1 cellular context compared by ENCODE assay signal in the genomic region with DNA sequence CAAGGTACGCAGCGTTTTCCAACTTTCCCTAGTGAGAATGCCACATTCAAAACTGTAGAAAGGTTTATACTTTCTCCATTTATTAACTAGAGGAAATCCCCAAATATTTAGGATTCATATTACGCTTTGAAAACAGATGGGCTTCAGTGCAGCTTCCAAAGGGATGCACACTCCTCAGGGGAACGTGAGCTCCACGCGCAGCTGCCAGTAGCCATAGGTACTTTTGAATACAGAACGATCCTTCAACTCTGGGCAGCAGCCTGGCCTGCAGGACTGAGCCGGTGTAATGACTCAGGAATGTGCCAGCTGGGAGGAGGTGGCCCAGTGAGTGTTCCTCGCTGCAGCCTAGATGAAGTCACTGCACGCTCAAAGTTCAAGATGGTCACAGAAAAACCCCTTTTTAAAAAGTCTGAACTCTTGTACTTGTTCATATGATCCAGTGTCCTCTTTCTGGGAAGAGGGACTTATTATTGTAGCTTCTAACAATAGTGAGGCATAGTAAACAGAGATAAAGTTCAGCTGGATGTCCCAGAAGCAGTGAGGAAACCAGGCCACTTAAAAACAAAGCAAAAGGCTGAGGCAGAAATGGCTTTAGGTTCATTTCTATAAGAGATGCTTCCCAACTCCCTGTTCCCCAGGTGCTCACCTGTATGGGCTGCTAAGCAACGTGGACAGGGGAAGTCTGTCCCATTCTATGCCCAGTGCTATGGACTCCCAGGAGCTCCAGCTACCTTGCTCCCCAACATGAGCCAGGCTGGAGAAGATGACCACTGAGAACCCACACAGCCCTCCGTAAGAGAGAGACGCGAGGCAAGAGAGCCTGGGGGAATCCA.
TF ChIP-seq lines count a peak whose summit lies in the region.

No MANE protein-coding gene starts in this region.

TF ChIP-seq in HepG2, 621 proteins besides CTCF, POLR2A, EP300 and RAD21 (continued from another document and continues in another):
- TF ChIP-seq KLF11 (CRISPR knock-in tag; IDR thresholded peaks at IDR 0.05) (peak; percentile 84; the same call in 1 of the 2 replicates), ZMYM4 (CRISPR knock-in tag; IDR thresholded peaks at IDR 0.05) (peak; percentile 83), GATAD2A (CRISPR knock-in tag; IDR thresholded peaks at IDR 0.05) (peak; percentile 95), POLR2G (IDR thresholded peaks at IDR 0.05; ENCODE audit: low read depth, low read length) (peak; percentile 50), ZNF124 (CRISPR knock-in tag; IDR thresholded peaks at IDR 0.05) (0 out of 2 replicates have a peak, but pooled peaks have one; percentile 27), MLLT10 (CRISPR knock-in tag; IDR thresholded peaks at IDR 0.05) (no peak), ZZZ3 (CRISPR knock-in tag; IDR thresholded peaks at IDR 0.05; ENCODE audit: borderline replicate concordance) (no peak), ZSCAN9 (CRISPR knock-in tag; IDR thresholded peaks at IDR 0.05; ENCODE audit: borderline replicate concordance) (peak; percentile 92), ZNF7 (CRISPR knock-in tag; IDR thresholded peaks at IDR 0.05) (no peak), HOXD1 (CRISPR knock-in tag; IDR thresholded peaks at IDR 0.05) (no peak), CBX5 (CRISPR knock-in tag; IDR thresholded peaks at IDR 0.05; ENCODE audit: borderline replicate concordance) (peak; percentile 86; the same call in 1 of the 2 replicates), MAZ (IDR thresholded peaks at IDR 0.05; ENCODE audit: borderline replicate concordance, low read depth, low read length) (no peak; the same call in 1 of the 2 replicates), MAZ (CRISPR knock-in tag; IDR thresholded peaks at IDR 0.05; ENCODE audit: low read depth) (no peak), MTA1 (CRISPR knock-in tag; IDR thresholded peaks at IDR 0.05; ENCODE audit: borderline replicate concordance) (peak; percentile 91), SOX6 (IDR thresholded peaks at IDR 0.05) (no peak), SOX6 (CRISPR knock-in tag; IDR thresholded peaks at IDR 0.05) (peak; percentile 99), ISX (CRISPR knock-in tag; conservative IDR thresholded peaks at IDR 0.05) (no peak), NFYB (CRISPR knock-in tag; IDR thresholded peaks at IDR 0.05) (peak; percentile 27; the same call in 1 of the 2 replicates), ZC3H13 (CRISPR knock-in tag; IDR thresholded peaks at IDR 0.05) (no peak), RORA (CRISPR knock-in tag; IDR thresholded peaks at IDR 0.05) (no peak), IRX3 (CRISPR knock-in tag; IDR thresholded peaks at IDR 0.05; ENCODE audit: borderline replicate concordance, low read depth) (no peak), KAT8 (CRISPR knock-in tag; IDR thresholded peaks at IDR 0.05) (peak; percentile 76), FOXA1 (IDR thresholded peaks at IDR 0.05) (no peak), FOXA1 (CRISPR knock-in tag; IDR thresholded peaks at IDR 0.05) (0 out of 2 replicates have a peak, but pooled peaks have one; percentile 56), ERF (CRISPR knock-in tag; IDR thresholded peaks at IDR 0.05) (peak; percentile 64; the same call in 1 of the 2 replicates), SETDB1 (CRISPR knock-in tag; IDR thresholded peaks at IDR 0.05; ENCODE audit: borderline replicate concordance) (no peak), ZNF883 (CRISPR knock-in tag; IDR thresholded peaks at IDR 0.05; ENCODE audit: not compliant biosample characterization) (no peak), ZNF562 (CRISPR knock-in tag; IDR thresholded peaks at IDR 0.05; ENCODE audit: borderline replicate concordance) (no peak), ZBTB20 (CRISPR knock-in tag; IDR thresholded peaks at IDR 0.05; ENCODE audit: borderline replicate concordance, low read depth) (peak; percentile 70; the same call in 1 of the 2 replicates), ZNF232 (CRISPR knock-in tag; IDR thresholded peaks at IDR 0.05; ENCODE audit: borderline replicate concordance) (0 out of 2 replicates have a peak, but pooled peaks have one; percentile 48), RFXAP (CRISPR knock-in tag; IDR thresholded peaks at IDR 0.05; ENCODE audit: borderline replicate concordance) (peak; percentile 38; the same call in 1 of the 2 replicates), ZNF614 (CRISPR knock-in tag; IDR thresholded peaks at IDR 0.05; ENCODE audit: borderline replicate concordance) (peak; percentile 96), RCOR2 (CRISPR knock-in tag; IDR thresholded peaks at IDR 0.05) (peak; percentile 89), ZBTB38 (CRISPR knock-in tag; IDR thresholded peaks at IDR 0.05) (peak; percentile 24; the same call in 1 of the 2 replicates), ZNF138 (CRISPR knock-in tag; IDR thresholded peaks at IDR 0.05; ENCODE audit: low read depth) (no peak)
- TF ChIP-seq, protein P1, sequence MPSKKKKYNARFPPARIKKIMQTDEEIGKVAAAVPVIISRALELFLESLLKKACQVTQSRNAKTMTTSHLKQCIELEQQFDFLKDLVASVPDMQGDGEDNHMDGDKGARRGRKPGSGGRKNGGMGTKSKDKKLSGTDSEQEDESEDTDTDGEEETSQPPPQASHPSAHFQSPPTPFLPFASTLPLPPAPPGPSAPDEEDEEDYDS (CRISPR knock-in tag; IDR thresholded peaks at IDR 0.05): peak; percentile 62
- TF ChIP-seq, protein P2, sequence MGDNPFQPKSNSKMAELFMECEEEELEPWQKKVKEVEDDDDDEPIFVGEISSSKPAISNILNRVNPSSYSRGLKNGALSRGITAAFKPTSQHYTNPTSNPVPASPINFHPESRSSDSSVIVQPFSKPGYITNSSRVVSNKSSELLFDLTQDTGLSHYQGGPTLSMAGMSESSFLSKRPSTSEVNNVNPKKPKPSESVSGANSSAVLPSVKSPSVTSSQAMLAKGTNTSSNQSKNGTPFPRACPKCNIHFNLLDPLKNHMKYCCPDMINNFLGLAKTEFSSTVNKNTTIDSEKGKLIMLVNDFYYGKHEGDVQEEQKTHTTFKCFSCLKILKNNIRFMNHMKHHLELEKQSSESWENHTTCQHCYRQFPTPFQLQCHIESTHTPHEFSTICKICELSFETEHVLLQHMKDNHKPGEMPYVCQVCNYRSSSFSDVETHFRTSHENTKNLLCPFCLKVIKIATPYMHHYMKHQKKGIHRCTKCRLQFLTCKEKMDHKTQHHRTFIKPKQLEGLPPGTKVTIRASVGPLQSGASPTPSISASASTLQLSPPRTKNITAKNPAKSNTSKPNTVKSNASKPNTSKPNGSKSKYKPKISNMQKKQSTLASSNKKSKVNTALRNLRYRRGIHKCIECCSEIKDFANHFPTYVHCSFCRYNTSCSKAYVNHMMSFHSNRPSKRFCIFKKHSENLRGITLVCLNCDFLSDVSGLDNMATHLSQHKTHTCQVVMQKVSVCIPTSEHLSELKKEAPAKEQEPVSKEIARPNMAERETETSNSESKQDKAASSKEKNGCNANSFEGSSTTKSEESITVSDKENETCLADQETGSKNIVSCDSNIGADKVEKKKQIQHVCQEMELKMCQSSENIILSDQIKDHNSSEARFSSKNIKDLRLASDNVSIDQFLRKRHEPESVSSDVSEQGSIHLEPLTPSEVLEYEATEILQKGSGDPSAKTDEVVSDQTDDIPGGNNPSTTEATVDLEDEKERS (CRISPR knock-in tag; IDR thresholded peaks at IDR 0.05): no peak
- TF ChIP-seq, protein P3, sequence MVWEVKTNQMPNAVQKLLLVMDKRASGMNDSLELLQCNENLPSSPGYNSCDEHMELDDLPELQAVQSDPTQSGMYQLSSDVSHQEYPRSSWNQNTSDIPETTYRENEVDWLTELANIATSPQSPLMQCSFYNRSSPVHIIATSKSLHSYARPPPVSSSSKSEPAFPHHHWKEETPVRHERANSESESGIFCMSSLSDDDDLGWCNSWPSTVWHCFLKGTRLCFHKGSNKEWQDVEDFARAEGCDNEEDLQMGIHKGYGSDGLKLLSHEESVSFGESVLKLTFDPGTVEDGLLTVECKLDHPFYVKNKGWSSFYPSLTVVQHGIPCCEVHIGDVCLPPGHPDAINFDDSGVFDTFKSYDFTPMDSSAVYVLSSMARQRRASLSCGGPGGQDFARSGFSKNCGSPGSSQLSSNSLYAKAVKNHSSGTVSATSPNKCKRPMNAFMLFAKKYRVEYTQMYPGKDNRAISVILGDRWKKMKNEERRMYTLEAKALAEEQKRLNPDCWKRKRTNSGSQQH (CRISPR knock-in tag; IDR thresholded peaks at IDR 0.05; ENCODE audit: low read depth): no peak
- TF ChIP-seq, protein P4, sequence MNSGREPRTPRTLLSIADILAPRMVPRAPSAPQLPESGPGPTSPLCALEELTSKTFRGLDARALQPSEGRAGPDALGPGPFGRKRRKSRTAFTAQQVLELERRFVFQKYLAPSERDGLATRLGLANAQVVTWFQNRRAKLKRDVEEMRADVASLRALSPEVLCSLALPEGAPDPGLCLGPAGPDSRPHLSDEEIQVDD (CRISPR knock-in tag; IDR thresholded peaks at IDR 0.05; ENCODE audit: borderline replicate concordance): no peak
- TF ChIP-seq, protein P5, sequence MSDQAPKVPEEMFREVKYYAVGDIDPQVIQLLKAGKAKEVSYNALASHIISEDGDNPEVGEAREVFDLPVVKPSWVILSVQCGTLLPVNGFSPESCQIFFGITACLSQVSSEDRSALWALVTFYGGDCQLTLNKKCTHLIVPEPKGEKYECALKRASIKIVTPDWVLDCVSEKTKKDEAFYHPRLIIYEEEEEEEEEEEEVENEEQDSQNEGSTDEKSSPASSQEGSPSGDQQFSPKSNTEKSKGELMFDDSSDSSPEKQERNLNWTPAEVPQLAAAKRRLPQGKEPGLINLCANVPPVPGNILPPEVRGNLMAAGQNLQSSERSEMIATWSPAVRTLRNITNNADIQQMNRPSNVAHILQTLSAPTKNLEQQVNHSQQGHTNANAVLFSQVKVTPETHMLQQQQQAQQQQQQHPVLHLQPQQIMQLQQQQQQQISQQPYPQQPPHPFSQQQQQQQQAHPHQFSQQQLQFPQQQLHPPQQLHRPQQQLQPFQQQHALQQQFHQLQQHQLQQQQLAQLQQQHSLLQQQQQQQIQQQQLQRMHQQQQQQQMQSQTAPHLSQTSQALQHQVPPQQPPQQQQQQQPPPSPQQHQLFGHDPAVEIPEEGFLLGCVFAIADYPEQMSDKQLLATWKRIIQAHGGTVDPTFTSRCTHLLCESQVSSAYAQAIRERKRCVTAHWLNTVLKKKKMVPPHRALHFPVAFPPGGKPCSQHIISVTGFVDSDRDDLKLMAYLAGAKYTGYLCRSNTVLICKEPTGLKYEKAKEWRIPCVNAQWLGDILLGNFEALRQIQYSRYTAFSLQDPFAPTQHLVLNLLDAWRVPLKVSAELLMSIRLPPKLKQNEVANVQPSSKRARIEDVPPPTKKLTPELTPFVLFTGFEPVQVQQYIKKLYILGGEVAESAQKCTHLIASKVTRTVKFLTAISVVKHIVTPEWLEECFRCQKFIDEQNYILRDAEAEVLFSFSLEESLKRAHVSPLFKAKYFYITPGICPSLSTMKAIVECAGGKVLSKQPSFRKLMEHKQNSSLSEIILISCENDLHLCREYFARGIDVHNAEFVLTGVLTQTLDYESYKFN (CRISPR knock-in tag; conservative IDR thresholded peaks at IDR 0.05): peak; percentile 94
- TF ChIP-seq, protein P6, sequence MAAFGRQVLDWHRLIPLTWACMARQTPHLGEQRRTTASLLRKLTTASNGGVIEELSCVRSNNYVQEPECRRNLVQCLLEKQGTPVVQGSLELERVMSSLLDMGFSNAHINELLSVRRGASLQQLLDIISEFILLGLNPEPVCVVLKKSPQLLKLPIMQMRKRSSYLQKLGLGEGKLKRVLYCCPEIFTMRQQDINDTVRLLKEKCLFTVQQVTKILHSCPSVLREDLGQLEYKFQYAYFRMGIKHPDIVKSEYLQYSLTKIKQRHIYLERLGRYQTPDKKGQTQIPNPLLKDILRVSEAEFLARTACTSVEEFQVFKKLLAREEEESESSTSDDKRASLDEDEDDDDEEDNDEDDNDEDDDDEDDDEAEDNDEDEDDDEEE (CRISPR knock-in tag; IDR thresholded peaks at IDR 0.05): no peak
- TF ChIP-seq, protein P7, sequence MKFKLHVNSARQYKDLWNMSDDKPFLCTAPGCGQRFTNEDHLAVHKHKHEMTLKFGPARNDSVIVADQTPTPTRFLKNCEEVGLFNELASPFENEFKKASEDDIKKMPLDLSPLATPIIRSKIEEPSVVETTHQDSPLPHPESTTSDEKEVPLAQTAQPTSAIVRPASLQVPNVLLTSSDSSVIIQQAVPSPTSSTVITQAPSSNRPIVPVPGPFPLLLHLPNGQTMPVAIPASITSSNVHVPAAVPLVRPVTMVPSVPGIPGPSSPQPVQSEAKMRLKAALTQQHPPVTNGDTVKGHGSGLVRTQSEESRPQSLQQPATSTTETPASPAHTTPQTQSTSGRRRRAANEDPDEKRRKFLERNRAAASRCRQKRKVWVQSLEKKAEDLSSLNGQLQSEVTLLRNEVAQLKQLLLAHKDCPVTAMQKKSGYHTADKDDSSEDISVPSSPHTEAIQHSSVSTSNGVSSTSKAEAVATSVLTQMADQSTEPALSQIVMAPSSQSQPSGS (CRISPR knock-in tag; IDR thresholded peaks at IDR 0.05): peak; percentile 98
- TF ChIP-seq, protein P8, sequence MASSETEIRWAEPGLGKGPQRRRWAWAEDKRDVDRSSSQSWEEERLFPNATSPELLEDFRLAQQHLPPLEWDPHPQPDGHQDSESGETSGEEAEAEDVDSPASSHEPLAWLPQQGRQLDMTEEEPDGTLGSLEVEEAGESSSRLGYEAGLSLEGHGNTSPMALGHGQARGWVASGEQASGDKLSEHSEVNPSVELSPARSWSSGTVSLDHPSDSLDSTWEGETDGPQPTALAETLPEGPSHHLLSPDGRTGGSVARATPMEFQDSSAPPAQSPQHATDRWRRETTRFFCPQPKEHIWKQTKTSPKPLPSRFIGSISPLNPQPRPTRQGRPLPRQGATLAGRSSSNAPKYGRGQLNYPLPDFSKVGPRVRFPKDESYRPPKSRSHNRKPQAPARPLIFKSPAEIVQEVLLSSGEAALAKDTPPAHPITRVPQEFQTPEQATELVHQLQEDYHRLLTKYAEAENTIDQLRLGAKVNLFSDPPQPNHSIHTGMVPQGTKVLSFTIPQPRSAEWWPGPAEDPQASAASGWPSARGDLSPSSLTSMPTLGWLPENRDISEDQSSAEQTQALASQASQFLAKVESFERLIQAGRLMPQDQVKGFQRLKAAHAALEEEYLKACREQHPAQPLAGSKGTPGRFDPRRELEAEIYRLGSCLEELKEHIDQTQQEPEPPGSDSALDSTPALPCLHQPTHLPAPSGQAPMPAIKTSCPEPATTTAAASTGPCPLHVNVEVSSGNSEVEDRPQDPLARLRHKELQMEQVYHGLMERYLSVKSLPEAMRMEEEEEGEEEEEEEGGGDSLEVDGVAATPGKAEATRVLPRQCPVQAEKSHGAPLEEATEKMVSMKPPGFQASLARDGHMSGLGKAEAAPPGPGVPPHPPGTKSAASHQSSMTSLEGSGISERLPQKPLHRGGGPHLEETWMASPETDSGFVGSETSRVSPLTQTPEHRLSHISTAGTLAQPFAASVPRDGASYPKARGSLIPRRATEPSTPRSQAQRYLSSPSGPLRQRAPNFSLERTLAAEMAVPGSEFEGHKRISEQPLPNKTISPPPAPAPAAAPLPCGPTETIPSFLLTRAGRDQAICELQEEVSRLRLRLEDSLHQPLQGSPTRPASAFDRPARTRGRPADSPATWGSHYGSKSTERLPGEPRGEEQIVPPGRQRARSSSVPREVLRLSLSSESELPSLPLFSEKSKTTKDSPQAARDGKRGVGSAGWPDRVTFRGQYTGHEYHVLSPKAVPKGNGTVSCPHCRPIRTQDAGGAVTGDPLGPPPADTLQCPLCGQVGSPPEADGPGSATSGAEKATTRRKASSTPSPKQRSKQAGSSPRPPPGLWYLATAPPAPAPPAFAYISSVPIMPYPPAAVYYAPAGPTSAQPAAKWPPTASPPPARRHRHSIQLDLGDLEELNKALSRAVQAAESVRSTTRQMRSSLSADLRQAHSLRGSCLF (CRISPR knock-in tag; IDR thresholded peaks at IDR 0.05; ENCODE audit: borderline replicate concordance): no peak
